Comparison of ENCODE assay signal across 21 cellular contexts in the genomic region with DNA sequence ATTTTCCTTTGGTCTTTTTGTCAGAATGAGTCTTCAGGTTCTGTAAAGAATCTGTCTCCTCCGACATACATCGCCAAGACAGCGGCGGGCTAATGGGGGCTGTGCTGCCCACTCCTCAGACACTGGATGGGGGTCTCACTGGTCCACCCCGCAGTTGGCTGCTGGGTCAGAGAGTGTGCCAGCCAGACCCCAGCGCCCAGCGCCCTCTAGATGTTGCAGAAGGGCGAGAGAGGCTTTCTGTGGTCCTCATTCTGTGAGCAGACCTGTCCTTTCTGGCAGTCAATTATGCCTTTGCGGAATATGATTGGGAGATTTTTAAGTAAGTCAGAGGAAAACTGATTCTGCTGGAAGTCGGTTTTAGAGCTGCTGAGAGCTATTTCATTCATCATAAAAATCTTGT. TPM values are rescaled to one million over a fixed set of nuclear protein-coding genes. Genes with fewer than 3 reads are reported as not detected.
A peak's percentile ranks its signal among the peaks of the same experiment; 100 is the strongest.
DNase-seq lines count a peak whose midpoint lies in the region; ATAC-seq, FAIRE-seq and TF ChIP-seq lines count a peak whose summit lies in the region.
"Had no signal": no experiment of that assay in that cellular context is flagged by ENCODE, and none has a peak within 500 bp of the region (broad histone marks: within the 10 kb centered on the region; RNA-seq: fewer than 3 reads in every experiment).

No MANE protein-coding gene starts in this region.

- TF ChIP-seq RAD21 in GM12878 (IDR thresholded peaks at IDR 0.05; ENCODE audit: insufficient read depth, low read depth, low read length), result peak; percentile 47

- H3K36me3 Mint-ChIP-seq in stimulated activated naive CD8-positive, alpha-beta T cell treated with anti-CD3 and anti-CD28 coated beads, Interleukin-15, Interleukin-2, amounts not matched to agents 100 ng/mL and 50 ng/mL, for 24 hours (ENCODE audit: low read depth), result no peaks in the 10 kb centered on the region
- peaks cover 0 to 5% (median 4%) of the 10 kb centered on the region in 3 experiments; a peak in 5 of 7 replicates for H3K36me3 Mint-ChIP-seq in H9 (ENCODE audit: insufficient read depth in 1 of 3, low read depth in 3 of 3)

- no peak overlapping the region for H4K5ac ChIP-seq in H9 (ENCODE audit: insufficient read length, low read depth, low read length)

- FAIRE-seq in GM12878 (lab: Jason Lieb, UNC), result no peak
- FAIRE-seq: colon, HTR-8/SVneo, keratinocyte had no signal

- H3K9me3 Mint-ChIP-seq in stimulated activated naive CD8-positive, alpha-beta T cell treated with anti-CD3 and anti-CD28 coated beads, Interleukin-15, Interleukin-2, amounts not matched to agents 100 ng/mL and 50 ng/mL, for 24 hours, result no peaks in the 10 kb centered on the region
- H3K9me3 Mint-ChIP-seq in stimulated activated naive CD8-positive, alpha-beta T cell treated with anti-CD3 and anti-CD28 coated beads, Interleukin-15, amount 100 ng/mL, for 72 hours, result no peaks in the 10 kb centered on the region
- peaks cover 4% of the 10 kb centered on the region in 2 experiments; a peak in 3 of 5 replicates for H3K9me3 Mint-ChIP-seq in H9
- H3K9me3 Mint-ChIP-seq: activated CD4-positive, alpha-beta T cell treated with anti-CD3 and anti-CD28 coated beads, Interleukin-2, amount 10 ng/mL, durations not matched to agents 7 days and 5 days; T-helper 2 cell treated with Interferon-gamma antibody and Interleukin-4, amounts not matched to agents 5 μg/mL and 100 μg/mL, for 36 hours had no signal

- H3K36me3 ChIP-seq in GM12878 (ENCODE audit: control insufficient read depth in 2 of 2, insufficient read depth in 2 of 2, low read length in 1 of 2), result no peaks in the 10 kb centered on the region

- peak overlapping the region; percentile 60 for H3K27ac Mint-ChIP-seq in stimulated activated naive CD8-positive, alpha-beta T cell treated with anti-CD3 and anti-CD28 coated beads, Interleukin-15, Interleukin-2, amounts not matched to agents 100 ng/mL and 50 ng/mL, for 24 hours
- no peak overlapping the region for H3K27ac Mint-ChIP-seq in stimulated activated naive CD8-positive, alpha-beta T cell treated with anti-CD3 and anti-CD28 coated beads, Interleukin-15, amount 100 ng/mL, for 72 hours
- H3K27ac Mint-ChIP-seq in H9, result no peak overlapping the region
- H3K27ac Mint-ChIP-seq: T-helper 2 cell treated with Interferon-gamma antibody and Interleukin-4, amounts not matched to agents 5 μg/mL and 100 μg/mL, for 36 hours had no signal

- H3K23me2 ChIP-seq in H9 (ENCODE audit: insufficient read length, low read depth, low read length, poor library complexity, severe bottlenecking), result no peaks in the 10 kb centered on the region

- no CpG with 5 or more reads among the region's 10 CpGs for WGBS in H9 (ENCODE audit: extremely low coverage, insufficient read length, low lambda C conversion rate)
- WGBS in GM12878 (ENCODE audit: insufficient coverage, insufficient replicate concordance, low lambda C conversion rate, missing lambda C conversion rate), result 7% methylated on average over 10 of the region's 10 CpGs

- in situ Hi-C loops in GM12878 (cut with MboI), result no loop called here

- H2AFZ ChIP-seq in H9 (ENCODE audit: low read length) (no peak overlapping the region), GM12878 (ENCODE audit: control insufficient read depth, low read depth, low read length) (no peak overlapping the region)

- H3K23ac ChIP-seq in H9 (ENCODE audit: insufficient read length, low read depth, low read length), result no peak overlapping the region

- RAD21 ChIA-PET in GM12878 (lab: Charles Lee; ENCODE audit: unreplicated experiment), result interaction anchor here (1.0 to 4.3 kb wide), 12 partner anchors 9 to 163 kb away, joined by 3 to 200 read pairs (median 30); partner anchors contain the start of genes CCR6 and CEP43

- H2BK5ac ChIP-seq in H9 (ENCODE audit: insufficient read length, low read length), result no peak overlapping the region

- H3K27me3 ChIP-seq in H9 (ENCODE audit: insufficient read depth, low read length), result no peaks in the 10 kb centered on the region
- H3K27me3 ChIP-seq in GM12878 (replicated peaks in 1 of 2; ENCODE audit: control insufficient read depth in 2 of 2, insufficient read depth in 2 of 2, low read length in 1 of 2), result no peaks in the 10 kb centered on the region

- H3K9ac ChIP-seq in H9 (ENCODE audit: extremely low read depth, insufficient read length, low read length), result no peak overlapping the region
- no peak overlapping the region for H3K9ac ChIP-seq in GM12878 (ENCODE audit: control insufficient read depth, insufficient read depth, low read length)

- no peak overlapping the region for H2BK20ac ChIP-seq in H9 (ENCODE audit: low read depth, low read length, poor library complexity, severe bottlenecking)

- no peak overlapping the region for H3K4me3 Mint-ChIP-seq in stimulated activated naive CD8-positive, alpha-beta T cell treated with anti-CD3 and anti-CD28 coated beads, Interleukin-15, Interleukin-2, amounts not matched to agents 100 ng/mL and 50 ng/mL, for 24 hours
- no peak overlapping the region for H3K4me3 Mint-ChIP-seq in stimulated activated naive CD8-positive, alpha-beta T cell treated with anti-CD3 and anti-CD28 coated beads, Interleukin-15, amount 100 ng/mL, for 72 hours
- no peak overlapping the region for H3K4me3 Mint-ChIP-seq in H9
- H3K4me3 Mint-ChIP-seq: T-helper 2 cell treated with Interferon-gamma antibody and Interleukin-4, amounts not matched to agents 5 μg/mL and 100 μg/mL, for 36 hours had no signal

- no peaks in the 10 kb centered on the region for H3K9me3 ChIP-seq in H9 (ENCODE audit: control insufficient read depth, low read depth, low read length)
- no peaks in the 10 kb centered on the region for H3K9me3 ChIP-seq in GM12878 (replicated peaks; ENCODE audit: control insufficient read depth, insufficient read depth, low read length)

- CTCF ChIA-PET in GM12878 (lab: Yijun Ruan, JAX), result interaction anchor here (1.0 to 4.9 kb wide), 13 partner anchors 8 to 285 kb away, joined by 3 to 85 read pairs (median 5); partner anchors contain the start of gene CCR6

- H3K56ac ChIP-seq in H9 (ENCODE audit: insufficient read length, low read depth, low read length), result no peak overlapping the region

- TF ChIP-seq CTCF in H9 (conservative IDR thresholded peaks at IDR 0.05) (peak; percentile 52), GM12878 (IDR thresholded peaks at IDR 0.05 in 2 of 3, conservative IDR thresholded peaks at IDR 0.05 in 1 of 3; ENCODE audit: control insufficient read depth in 2 of 3, extremely low read depth in 1 of 3, insufficient read depth in 1 of 3, low read depth in 3 of 3, low read length in 3 of 3) (peak; percentile 40 to 65 (median 52); a peak in 4 of 6 replicates)

- no peak overlapping the region for H2AK5ac ChIP-seq in H9 (ENCODE audit: insufficient read length, low read length)

- H3K4me2 ChIP-seq in H9 (ENCODE audit: insufficient read depth, insufficient read length, low read length) (no peak overlapping the region), GM12878 (ENCODE audit: control insufficient read depth, insufficient read depth) (peak overlapping the region; percentile 39; the same call in 1 of the 2 replicates)

- TF ChIP-seq POLR2A in GM12878 (IDR thresholded peaks at IDR 0.05; ENCODE audit: low read depth, low read length), result no peak

- no peak overlapping the region for H2BK12ac ChIP-seq in H9 (ENCODE audit: insufficient read length, low read depth, low read length)

- ATAC-seq in stimulated activated naive CD8-positive, alpha-beta T cell treated with anti-CD3 and anti-CD28 coated beads, Interleukin-15, amount 100 ng/mL, for 72 hours, result no peak
- ATAC-seq in GM12878 (peak; percentile 8), HG02973 (IDR thresholded peaks at IDR 0.05; ENCODE audit: unreplicated experiment) (no peak), HG03025 (IDR thresholded peaks at IDR 0.05; ENCODE audit: low FRiP score, unreplicated experiment) (no peak), GM18858 (IDR thresholded peaks at IDR 0.05; ENCODE audit: unreplicated experiment) (no peak)

- H3K4me1 ChIP-seq in H9 (ENCODE audit: insufficient read depth, low read length) (no peaks in the 10 kb centered on the region), GM12878 (ENCODE audit: control insufficient read depth, insufficient read depth, low read length) (peaks cover 63% of the 10 kb centered on the region)

- H2BK15ac ChIP-seq in H9 (ENCODE audit: low read depth, low read length), result no peak overlapping the region

- H4K20me1 ChIP-seq in H9 (ENCODE audit: control insufficient read depth, insufficient read depth, insufficient read length) (no peaks in the 10 kb centered on the region), GM12878 (ENCODE audit: control insufficient read depth, insufficient read depth) (no peaks in the 10 kb centered on the region)

- SMC1A ChIA-PET in GM12878 (lab: Charles Lee; ENCODE audit: uncharacterized antibody, unreplicated experiment), result interaction anchor here (0.6 to 21.7 kb wide), 12 partner anchors 8 to 328 kb away, joined by 3 to 542 read pairs (median 6); partner anchors contain the start of genes CCR6 and RNASET2

- H3K4ac ChIP-seq in H9 (ENCODE audit: low read depth, low read length), result no peak overlapping the region

- TF ChIP-seq EP300 in GM12878 (IDR thresholded peaks at IDR 0.05; ENCODE audit: borderline replicate concordance in 1 of 2, control insufficient read depth in 1 of 2, low read depth in 2 of 2, low read length in 2 of 2), result 0 out of 4 replicates have a peak, but pooled peaks of 1 of the 2 experiments have one; percentile 19

- H3K14ac ChIP-seq in H9 (ENCODE audit: insufficient read depth, low read length), result no peak overlapping the region

- H4K8ac ChIP-seq in H9 (replicated peaks; ENCODE audit: insufficient read length, low read depth, low read length), result no peak overlapping the region

- H3T11ph ChIP-seq in H9 (ENCODE audit: low read length), result no peak overlapping the region

- H3K27ac ChIP-seq in H9 (ENCODE audit: insufficient read length, low read depth, low read length) (no peak overlapping the region), GM12878 (ENCODE audit: control insufficient read depth, insufficient read depth) (no peak overlapping the region)

- no peak overlapping the region for H4K91ac ChIP-seq in H9 (ENCODE audit: insufficient read length, low read depth, low read length)

- H3K79me1 ChIP-seq in H9 (ENCODE audit: insufficient read depth, low read depth, low read length, poor library complexity, severe bottlenecking), result no peaks in the 10 kb centered on the region

- DNase-seq in stimulated activated naive CD8-positive, alpha-beta T cell treated with anti-CD3 and anti-CD28 coated beads, Interleukin-15, amount 100 ng/mL, for 72 hours, result no peak
- no peak for DNase-seq in H9
- no peak for DNase-seq in GM12878 (ENCODE audit: low read depth, low spot score)
- DNase-seq in D341Med (ENCODE audit: low spot score), result no peak
- DNase-seq: activated CD4-positive, alpha-beta T cell treated with anti-CD3 and anti-CD28 coated beads, Interleukin-2, amount 10 ng/mL, durations not matched to agents 7 days and 5 days; activated effector memory CD4-positive, alpha-beta T cell treated with Interleukin-2 at 50 U/mL for 16 hours; DMS79 treated with DMSO at 0.1 percent for 48 hours; erythroblast; NCI-H82; nucleus accumbens had no signal

- H3K79me2 ChIP-seq in H9 (ENCODE audit: insufficient read depth, low read length) (no peaks in the 10 kb centered on the region), GM12878 (ENCODE audit: control insufficient read depth, insufficient read depth, low read length) (no peaks in the 10 kb centered on the region)

- intact Hi-C loops in GM12878 (cut with micrococcal nuclease; ENCODE audit: unreplicated experiment), result no loop called here

- H3K4me3 ChIP-seq in GM12878, result no peak overlapping the region

- H3K27me3 Mint-ChIP-seq in stimulated activated naive CD8-positive, alpha-beta T cell treated with anti-CD3 and anti-CD28 coated beads, Interleukin-15, Interleukin-2, amounts not matched to agents 100 ng/mL and 50 ng/mL, for 24 hours, result peaks cover 7% of the 10 kb centered on the region
- H3K27me3 Mint-ChIP-seq in stimulated activated naive CD8-positive, alpha-beta T cell treated with anti-CD3 and anti-CD28 coated beads, Interleukin-15, amount 100 ng/mL, for 72 hours, result peaks cover 29% of the 10 kb centered on the region
- peaks cover 2% of the 10 kb centered on the region; the same call in 1 of the 2 replicates for H3K27me3 Mint-ChIP-seq in H9 (ENCODE audit: low read depth)

- no peak overlapping the region for H2BK120ac ChIP-seq in H9 (ENCODE audit: low read depth, low read length, poor library complexity, severe bottlenecking)

- H3K18ac ChIP-seq in H9 (ENCODE audit: insufficient read length, low read depth, low read length), result no peak overlapping the region

- peaks cover 69% of the 10 kb centered on the region for H3K4me1 Mint-ChIP-seq in stimulated activated naive CD8-positive, alpha-beta T cell treated with anti-CD3 and anti-CD28 coated beads, Interleukin-15, Interleukin-2, amounts not matched to agents 100 ng/mL and 50 ng/mL, for 24 hours (ENCODE audit: low read depth)
- peaks cover 42% of the 10 kb centered on the region for H3K4me1 Mint-ChIP-seq in stimulated activated naive CD8-positive, alpha-beta T cell treated with anti-CD3 and anti-CD28 coated beads, Interleukin-15, amount 100 ng/mL, for 72 hours
- peaks cover 10 to 12% of the 10 kb centered on the region in 2 experiments for H3K4me1 Mint-ChIP-seq in H9

- POLR2A ChIA-PET in GM12878 (lab: Charles Lee), result interaction anchor here (1.6 to 3.9 kb wide), 8 partner anchors 8 to 115 kb away, joined by 6 to 91 read pairs (median 16); partner anchors contain the start of gene CCR6

- BruUV-seq in GM12878 (replicated peaks; lab: Mats Ljungman, UMichigan), result no TSS peak

RNA-seq across cellular contexts. Expression of gene CCR6, which starts 7.8 kb away (rescaled TPM):
- total RNA-seq in H9 (2021) (not detected in 2 replicates), GM12878 (2014; rRNA removed) (7.2 and 7.6 TPM in 2 replicates), GM12878 (2014; rRNA removed; fragmentation: Illumina TruSeq; extraction: Trizol) (6.6 and 7.5 TPM in 2 replicates), GM12878 (2021) (5.6 and 7.3 TPM in 2 replicates)
- total RNA-seq in GM12878 (2013; cell fraction: nucleolus; rRNA removed), result 2.4 and 2.7 TPM in 2 replicates
- polyA plus RNA-seq in GM12878 (2011; ENCODE audit: low read depth), result 2.3 TPM
- polyA plus RNA-seq in GM12878 (2011; rRNA removed) (5.6 and 7.0 TPM in 2 replicates), GM12878 (2014; fragmentation: Illumina TruSeq; extraction: Trizol) (7.6 and 8.1 TPM in 2 replicates), GM12878 (2014; fragmentation: Nextera tagmentation; extraction: Ambion mirVana) (1 to 10 TPM; 5.5 to 6.8 TPM), GM12878 (2014; rRNA removed) (4.8 and 5.6 TPM in 2 replicates), GM12878 (2016; fragmentation: Nextera tagmentation; extraction: Ambion mirVana) (1 to 10 TPM; 2.2 to 3.3 TPM)
- 7.5 and 7.6 TPM in 2 replicates for polyA plus RNA-seq in GM12878 (2011; cell fraction: cytosol; rRNA removed)
- polyA plus RNA-seq in GM12878 (2011; cell fraction: nucleus; rRNA removed), result 0.67 and 1.7 TPM in 2 replicates
- 1.9 and 3.1 TPM in 2 replicates for polyA plus RNA-seq in GM12878 (2012)
- polyA minus RNA-seq in GM12878 (2011; rRNA and poly(A)+ RNA removed), result 12.6 and 15.8 TPM in 2 replicates
- polyA minus RNA-seq in GM12878 (2011; cell fraction: cytosol; rRNA and poly(A)+ RNA removed), result 1.1 and 2.7 TPM in 2 replicates
- polyA minus RNA-seq in GM12878 (2011; cell fraction: nucleus; rRNA and poly(A)+ RNA removed), result 0.73 and 1.3 TPM in 2 replicates
- total RNA-seq: MCF 10A, mesenteric fat pad, ureter had no signal
- polyA plus RNA-seq: keratinocyte had no signal

RNA-seq across cellular contexts. Expression of gene GPR31, which starts 42.7 kb away (rescaled TPM):
- total RNA-seq in H9 (2021), result not detected in 2 replicates
- not detected in 2 replicates for total RNA-seq in GM12878 (2013; cell fraction: nucleolus; rRNA removed)
- not detected in 2 replicates for total RNA-seq in GM12878 (2014; rRNA removed)
- total RNA-seq in GM12878 (2014; rRNA removed; fragmentation: Illumina TruSeq; extraction: Trizol), result not detected in 2 replicates
- total RNA-seq in GM12878 (2021), result not detected in 2 replicates
- not detected for polyA plus RNA-seq in GM12878 (2011; ENCODE audit: low read depth)
- polyA plus RNA-seq in GM12878 (2011; rRNA removed), result not detected in 2 replicates
- polyA plus RNA-seq in GM12878 (2011; cell fraction: cytosol; rRNA removed), result not detected in 2 replicates
- not detected in 2 replicates for polyA plus RNA-seq in GM12878 (2011; cell fraction: nucleus; rRNA removed)
- polyA plus RNA-seq in GM12878 (2012), result not detected in 2 replicates
- not detected in 2 replicates for polyA plus RNA-seq in GM12878 (2014; fragmentation: Illumina TruSeq; extraction: Trizol)
- not detected for polyA plus RNA-seq in GM12878 (2014; fragmentation: Nextera tagmentation; extraction: Ambion mirVana)
- not detected in 2 replicates for polyA plus RNA-seq in GM12878 (2014; rRNA removed)
- not detected for polyA plus RNA-seq in GM12878 (2016; fragmentation: Nextera tagmentation; extraction: Ambion mirVana)
- polyA minus RNA-seq in GM12878 (2011; rRNA and poly(A)+ RNA removed), result not detected in 2 replicates
- not detected in 2 replicates for polyA minus RNA-seq in GM12878 (2011; cell fraction: cytosol; rRNA and poly(A)+ RNA removed)
- not detected in 2 replicates for polyA minus RNA-seq in GM12878 (2011; cell fraction: nucleus; rRNA and poly(A)+ RNA removed)
- total RNA-seq: activated CD4-positive, alpha-beta T cell treated with anti-CD3 and anti-CD28 coated beads, Interleukin-2, amount 10 ng/mL, durations not matched to agents 7 days and 5 days; MCF 10A; mesenteric fat pad; ureter had no signal
- polyA plus RNA-seq: keratinocyte had no signal
